9 cellular contexts compared by ENCODE assay signal in genomic region chr1:66282885-66283284, GRCh38.
DNase-seq lines count a peak whose midpoint lies in the region; ATAC-seq and TF ChIP-seq lines count a peak whose summit lies in the region.
"Had no signal": no experiment of that assay in that cellular context is flagged by ENCODE, and none has a peak within 500 bp of the region (broad histone marks: within the 10 kb centered on the region; RNA-seq: fewer than 3 reads in every experiment).

No MANE protein-coding gene starts in this region.

- H3K27me3 Mint-ChIP-seq in activated CD4-positive, alpha-beta memory T cell treated with anti-CD3 and anti-CD28 coated beads, Interleukin-2, amount 10 ng/mL, durations not matched to agents 7 days and 5 days: no peaks in the 10 kb centered on the region
- no peaks in the 10 kb centered on the region for H3K27me3 Mint-ChIP-seq in naive thymus-derived CD4-positive, alpha-beta T cell

- H3K9me3 ChIP-seq in DOHH2 (ENCODE audit: control insufficient read depth, insufficient read depth, low read length): no peaks in the 10 kb centered on the region
- H3K9me3 ChIP-seq in naive thymus-derived CD4-positive, alpha-beta T cell (ENCODE audit: control insufficient read depth in 2 of 3, low read length in 3 of 3): no peaks in the 10 kb centered on the region

- no peak overlapping the region for H3K4me3 Mint-ChIP-seq in activated CD4-positive, alpha-beta memory T cell treated with anti-CD3 and anti-CD28 coated beads, Interleukin-2, amount 10 ng/mL, durations not matched to agents 7 days and 5 days
- H3K4me3 Mint-ChIP-seq in naive thymus-derived CD4-positive, alpha-beta T cell: peak overlapping the region in 1 of 10 donors; percentile 12

- peak overlapping the region; percentile 36 for H3K27ac ChIP-seq in DOHH2 (ENCODE audit: low read depth, low read length)
- H3K27ac ChIP-seq in naive thymus-derived CD4-positive, alpha-beta T cell (ENCODE audit: low read depth, low read length): peak overlapping the region; percentile 64

- H3K36me3 Mint-ChIP-seq in activated CD4-positive, alpha-beta memory T cell treated with anti-CD3 and anti-CD28 coated beads, Interleukin-2, amount 10 ng/mL, durations not matched to agents 7 days and 5 days (ENCODE audit: low read depth): peaks cover 2% of the 10 kb centered on the region
- H3K36me3 Mint-ChIP-seq in naive thymus-derived CD4-positive, alpha-beta T cell: peaks cover 0 to 16% (median 0%) of the 10 kb centered on the region in 5 donors

- no peaks in the 10 kb centered on the region for H4K20me1 ChIP-seq in DOHH2 (ENCODE audit: control insufficient read depth, insufficient read depth, low read depth, low read length)

- no peaks in the 10 kb centered on the region for H3K27me3 ChIP-seq in DOHH2 (ENCODE audit: control insufficient read depth, low read length)
- no peaks in the 10 kb centered on the region for H3K27me3 ChIP-seq in naive thymus-derived CD4-positive, alpha-beta T cell (ENCODE audit: control insufficient read depth in 2 of 2, insufficient read depth in 2 of 2, low read length in 2 of 2)

- peaks cover 29% of the 10 kb centered on the region for H3K4me1 ChIP-seq in DOHH2 (ENCODE audit: control insufficient read depth, low read length)
- peaks cover 48 to 56% of the 10 kb centered on the region in 2 donors for H3K4me1 ChIP-seq in naive thymus-derived CD4-positive, alpha-beta T cell (ENCODE audit: control insufficient read depth in 2 of 2, insufficient read depth in 2 of 2, low read length in 2 of 2)

- intact Hi-C loops in naive thymus-derived CD4-positive, alpha-beta T cell (cut with micrococcal nuclease): loop anchor here (1.0 to 2.0 kb wide), 15 partner anchors 9 to 324 kb away; no protein-coding TSS in a partner anchor

- H3K9me2 ChIP-seq in DOHH2 (replicated peaks; ENCODE audit: control insufficient read depth, low read length): no peaks in the 10 kb centered on the region

- H3K9me3 Mint-ChIP-seq in activated CD4-positive, alpha-beta memory T cell treated with anti-CD3 and anti-CD28 coated beads, Interleukin-2, amount 10 ng/mL, durations not matched to agents 7 days and 5 days: no peaks in the 10 kb centered on the region
- H3K9me3 Mint-ChIP-seq in naive thymus-derived CD4-positive, alpha-beta T cell: no peaks in the 10 kb centered on the region

- POLR2A ChIA-PET in activated CD4-positive, alpha-beta memory T cell treated with anti-CD3 and anti-CD28 coated beads, Interleukin-2, amount 10 ng/mL, durations not matched to agents 7 days and 5 days (lab: Charles Lee): interaction anchor here (1.0 to 4.7 kb wide), 13 partner anchors 9 to 163 kb away, joined by 3 to 58 read pairs (median 7); no protein-coding TSS in a partner anchor
- POLR2A ChIA-PET in naive thymus-derived CD4-positive, alpha-beta T cell (lab: Charles Lee): interaction anchor here (0.9 to 6.9 kb wide), 3 partner anchors 20 to 162 kb away, joined by 3 to 67 read pairs (median 12); no protein-coding TSS in a partner anchor

- no peaks in the 10 kb centered on the region for H3F3A ChIP-seq in DOHH2 (ENCODE audit: control insufficient read depth, insufficient read depth)

- H3K27ac Mint-ChIP-seq in activated CD4-positive, alpha-beta memory T cell treated with anti-CD3 and anti-CD28 coated beads, Interleukin-2, amount 10 ng/mL, durations not matched to agents 7 days and 5 days: peak overlapping the region; percentile 19
- peak overlapping the region; percentile 70 to 93 (median 85) for H3K27ac Mint-ChIP-seq in naive thymus-derived CD4-positive, alpha-beta T cell

- H3K36me3 ChIP-seq in DOHH2 (ENCODE audit: control insufficient read depth, low read length): no peaks in the 10 kb centered on the region
- H3K36me3 ChIP-seq in naive thymus-derived CD4-positive, alpha-beta T cell (ENCODE audit: control insufficient read depth in 2 of 3, insufficient read depth in 3 of 3, low read length in 3 of 3): no peaks in the 10 kb centered on the region

- no peaks in the 10 kb centered on the region for H3K79me2 ChIP-seq in DOHH2 (ENCODE audit: control insufficient read depth, low read length)

- TF ChIP-seq CTCF in DOHH2 (IDR thresholded peaks at IDR 0.05; ENCODE audit: low read depth, low read length, poor library complexity, severe bottlenecking): no peak

- DNase-seq in activated CD4-positive, alpha-beta memory T cell treated with anti-CD3 and anti-CD28 coated beads, Interleukin-2, amount 10 ng/mL, durations not matched to agents 7 days and 5 days: no peak
- DNase-seq in naive thymus-derived CD4-positive, alpha-beta T cell: no peak
- no peak for DNase-seq in Kasumi-1 (lab: John Stamatoyannopoulos, UW)
- DNase-seq in DMS114 treated with DMSO at 0.1 percent for 48 hours (lab: John Stamatoyannopoulos, UW; ENCODE audit: unreplicated experiment): no peak

- no peak overlapping the region for H3K4me3 ChIP-seq in DOHH2 (ENCODE audit: low read length)
- H3K4me3 ChIP-seq in naive thymus-derived CD4-positive, alpha-beta T cell (ENCODE audit: low read length): no peak overlapping the region

- peaks cover 79% of the 10 kb centered on the region for H3K4me1 Mint-ChIP-seq in activated CD4-positive, alpha-beta memory T cell treated with anti-CD3 and anti-CD28 coated beads, Interleukin-2, amount 10 ng/mL, durations not matched to agents 7 days and 5 days
- H3K4me1 Mint-ChIP-seq in naive thymus-derived CD4-positive, alpha-beta T cell: peaks cover 54 to 93% (median 84%) of the 10 kb centered on the region in 7 donors

- CTCF ChIA-PET in activated CD4-positive, alpha-beta memory T cell treated with anti-CD3 and anti-CD28 coated beads, Interleukin-2, amount 10 ng/mL, durations not matched to agents 7 days and 5 days (lab: Charles Lee): interaction anchor here (0.9 to 2.2 kb wide), 13 partner anchors 10 to 471 kb away, joined by 3 to 19 read pairs (median 4); no protein-coding TSS in a partner anchor
- CTCF ChIA-PET in naive thymus-derived CD4-positive, alpha-beta T cell (lab: Charles Lee): interaction anchor here (0.9 to 3.9 kb wide), 16 partner anchors 18 to 322 kb away, joined by 3 to 25 read pairs (median 4); no protein-coding TSS in a partner anchor

- H3K4me2 ChIP-seq in DOHH2 (ENCODE audit: low read length): peak overlapping the region; percentile 44

- ATAC-seq in GM21360 (IDR thresholded peaks at IDR 0.05; ENCODE audit: unreplicated experiment) (peak; percentile 1), HG03280 (IDR thresholded peaks at IDR 0.05; ENCODE audit: unreplicated experiment) (no peak), HG03565 (IDR thresholded peaks at IDR 0.05; ENCODE audit: unreplicated experiment) (no peak)
- no peak for ATAC-seq in naive thymus-derived CD4-positive, alpha-beta T cell
- ATAC-seq: sciatic nerve had no signal
